Comparison of ENCODE assay signal across 2 cellular contexts in the genomic region with DNA sequence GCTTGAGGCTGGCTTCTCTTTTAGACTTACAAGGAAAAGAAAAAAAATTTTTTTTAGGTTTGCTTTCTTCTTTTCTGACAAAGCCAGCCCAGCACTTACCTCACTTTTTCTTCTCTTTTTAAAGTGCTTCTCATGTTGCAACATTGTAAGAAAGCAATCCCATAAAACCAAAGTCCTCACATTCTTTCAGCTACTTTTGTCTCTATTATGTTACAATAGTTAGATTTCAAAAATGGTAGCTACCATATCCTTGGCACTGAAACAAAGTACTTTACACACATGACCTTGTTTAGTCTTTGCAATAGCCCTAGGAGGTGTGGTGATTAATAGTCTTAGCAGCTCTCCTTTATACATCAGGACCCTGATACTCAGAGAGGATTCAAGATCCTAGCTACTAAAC.
TF ChIP-seq lines count a peak whose summit lies in the region.

No MANE protein-coding gene starts in this region.

TF ChIP-seq in A549, 52 proteins besides CTCF, POLR2A, EP300 and RAD21 (continued from another document):
- TF ChIP-seq, protein P1, sequence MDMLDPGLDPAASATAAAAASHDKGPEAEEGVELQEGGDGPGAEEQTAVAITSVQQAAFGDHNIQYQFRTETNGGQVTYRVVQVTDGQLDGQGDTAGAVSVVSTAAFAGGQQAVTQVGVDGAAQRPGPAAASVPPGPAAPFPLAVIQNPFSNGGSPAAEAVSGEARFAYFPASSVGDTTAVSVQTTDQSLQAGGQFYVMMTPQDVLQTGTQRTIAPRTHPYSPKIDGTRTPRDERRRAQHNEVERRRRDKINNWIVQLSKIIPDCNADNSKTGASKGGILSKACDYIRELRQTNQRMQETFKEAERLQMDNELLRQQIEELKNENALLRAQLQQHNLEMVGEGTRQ (IDR thresholded peaks at IDR 0.05) = no peak
- no peak for TF ChIP-seq CHD2 (IDR thresholded peaks at IDR 0.05; ENCODE audit: low read length, partially characterized antibody)

TF ChIP-seq in HEK293, 187 proteins besides CTCF, POLR2A, EP300 and RAD21 (continued from another document):
- TF ChIP-seq, protein P2, sequence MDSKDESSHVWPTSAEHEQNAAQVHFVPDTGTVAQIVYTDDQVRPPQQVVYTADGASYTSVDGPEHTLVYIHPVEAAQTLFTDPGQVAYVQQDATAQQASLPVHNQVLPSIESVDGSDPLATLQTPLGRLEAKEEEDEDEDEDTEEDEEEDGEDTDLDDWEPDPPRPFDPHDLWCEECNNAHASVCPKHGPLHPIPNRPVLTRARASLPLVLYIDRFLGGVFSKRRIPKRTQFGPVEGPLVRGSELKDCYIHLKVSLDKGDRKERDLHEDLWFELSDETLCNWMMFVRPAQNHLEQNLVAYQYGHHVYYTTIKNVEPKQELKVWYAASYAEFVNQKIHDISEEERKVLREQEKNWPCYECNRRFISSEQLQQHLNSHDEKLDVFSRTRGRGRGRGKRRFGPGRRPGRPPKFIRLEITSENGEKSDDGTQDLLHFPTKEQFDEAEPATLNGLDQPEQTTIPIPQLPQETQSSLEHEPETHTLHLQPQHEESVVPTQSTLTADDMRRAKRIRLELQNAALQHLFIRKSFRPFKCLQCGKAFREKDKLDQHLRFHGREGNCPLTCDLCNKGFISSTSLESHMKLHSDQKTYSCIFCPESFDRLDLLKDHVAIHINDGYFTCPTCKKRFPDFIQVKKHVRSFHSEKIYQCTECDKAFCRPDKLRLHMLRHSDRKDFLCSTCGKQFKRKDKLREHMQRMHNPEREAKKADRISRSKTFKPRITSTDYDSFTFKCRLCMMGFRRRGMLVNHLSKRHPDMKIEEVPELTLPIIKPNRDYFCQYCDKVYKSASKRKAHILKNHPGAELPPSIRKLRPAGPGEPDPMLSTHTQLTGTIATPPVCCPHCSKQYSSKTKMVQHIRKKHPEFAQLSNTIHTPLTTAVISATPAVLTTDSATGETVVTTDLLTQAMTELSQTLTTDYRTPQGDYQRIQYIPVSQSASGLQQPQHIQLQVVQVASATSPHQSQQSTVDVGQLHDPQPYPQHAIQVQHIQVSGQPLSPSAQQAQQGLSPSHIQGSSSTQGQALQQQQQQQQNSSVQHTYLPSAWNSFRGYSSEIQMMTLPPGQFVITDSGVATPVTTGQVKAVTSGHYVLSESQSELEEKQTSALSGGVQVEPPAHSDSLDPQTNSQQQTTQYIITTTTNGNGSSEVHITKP (tag by site-specific recombination; IDR thresholded peaks at IDR 0.05) = peak; percentile 36; the same call in 1 of the 2 replicates
- TF ChIP-seq ZBTB48 (tag by site-specific recombination; IDR thresholded peaks at IDR 0.05) = no peak
- 0 out of 2 replicates have a peak, but pooled peaks have one; percentile 14 for TF ChIP-seq PRDM1 (tag by site-specific recombination; IDR thresholded peaks at IDR 0.05)
- no peak for TF ChIP-seq ZNF529 (tag by site-specific recombination; IDR thresholded peaks at IDR 0.05; ENCODE audit: insufficient replicate concordance)
- no peak for TF ChIP-seq MEIS1 (CRISPR knock-in tag; IDR thresholded peaks at IDR 0.05; ENCODE audit: borderline replicate concordance)
- TF ChIP-seq, protein P3, sequence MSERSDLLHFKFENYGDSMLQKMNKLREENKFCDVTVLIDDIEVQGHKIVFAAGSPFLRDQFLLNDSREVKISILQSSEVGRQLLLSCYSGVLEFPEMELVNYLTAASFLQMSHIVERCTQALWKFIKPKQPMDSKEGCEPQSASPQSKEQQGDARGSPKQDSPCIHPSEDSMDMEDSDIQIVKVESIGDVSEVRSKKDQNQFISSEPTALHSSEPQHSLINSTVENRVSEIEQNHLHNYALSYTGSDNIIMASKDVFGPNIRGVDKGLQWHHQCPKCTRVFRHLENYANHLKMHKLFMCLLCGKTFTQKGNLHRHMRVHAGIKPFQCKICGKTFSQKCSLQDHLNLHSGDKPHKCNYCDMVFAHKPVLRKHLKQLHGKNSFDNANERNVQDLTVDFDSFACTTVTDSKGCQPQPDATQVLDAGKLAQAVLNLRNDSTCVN (tag by site-specific recombination; optimal IDR thresholded peaks at IDR 0.05) = no peak
- peak; percentile 54; the same call in 1 of the 2 replicates for TF ChIP-seq OSR2 (tag by site-specific recombination; IDR thresholded peaks at IDR 0.05)
- TF ChIP-seq, protein P4, sequence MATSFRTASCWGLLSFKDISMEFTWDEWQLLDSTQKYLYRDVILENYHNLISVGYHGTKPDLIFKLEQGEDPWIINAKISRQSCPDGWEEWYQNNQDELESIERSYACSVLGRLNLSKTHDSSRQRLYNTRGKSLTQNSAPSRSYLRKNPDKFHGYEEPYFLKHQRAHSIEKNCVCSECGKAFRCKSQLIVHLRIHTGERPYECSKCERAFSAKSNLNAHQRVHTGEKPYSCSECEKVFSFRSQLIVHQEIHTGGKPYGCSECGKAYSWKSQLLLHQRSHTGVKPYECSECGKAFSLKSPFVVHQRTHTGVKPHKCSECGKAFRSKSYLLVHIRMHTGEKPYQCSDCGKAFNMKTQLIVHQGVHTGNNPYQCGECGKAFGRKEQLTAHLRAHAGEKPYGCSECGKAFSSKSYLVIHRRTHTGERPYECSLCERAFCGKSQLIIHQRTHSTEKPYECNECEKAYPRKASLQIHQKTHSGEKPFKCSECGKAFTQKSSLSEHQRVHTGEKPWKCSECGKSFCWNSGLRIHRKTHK (tag by site-specific recombination; IDR thresholded peaks at IDR 0.05) = no peak
